In the genomic region with DNA sequence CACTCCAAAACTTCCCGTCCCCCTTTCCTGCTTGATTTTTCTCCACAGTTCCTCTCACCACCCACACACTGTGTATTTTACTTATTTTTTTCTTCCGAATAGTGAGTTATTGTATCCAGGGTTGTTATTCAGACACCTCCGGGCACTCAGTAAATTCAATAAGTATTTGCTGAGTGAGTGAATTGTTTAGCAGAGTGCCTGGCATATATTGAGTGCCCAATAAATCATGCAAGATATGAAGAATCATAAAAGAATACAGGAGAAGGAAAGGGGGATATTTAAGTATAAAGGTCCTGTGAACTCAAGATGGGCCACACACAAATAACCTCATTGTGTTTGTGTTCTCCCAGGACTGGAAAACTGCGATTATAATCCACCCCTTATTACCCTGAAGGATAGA, we compare ENCODE assay signal across 25 cellular contexts.
A peak's percentile ranks its signal among the peaks of the same experiment; 100 is the strongest.
DNase-seq lines count a peak whose midpoint lies in the region; ATAC-seq, FAIRE-seq and TF ChIP-seq lines count a peak whose summit lies in the region.
"Had no signal": no experiment of that assay in that cellular context is flagged by ENCODE, and none has a peak within 500 bp of the region (broad histone marks: within the 10 kb centered on the region; RNA-seq: fewer than 3 reads in every experiment).

No MANE protein-coding gene starts in this region.

- H3K4me1 ChIP-seq in BLaER1 treated with 17β-estradiol and CSF1 and Interleukin-3, amounts not matched to agents 10 nM and 100 nM: peaks cover 43 to 100% (median 74%) of the 10 kb centered on the region in 10 experiments
- H3K4me1 ChIP-seq in K562 (replicated peaks in 1 of 2; ENCODE audit: control insufficient read depth in 2 of 2, insufficient read depth in 2 of 2, low read length in 2 of 2): peaks cover 19 to 44% of the 10 kb centered on the region in 2 experiments
- H3K4me1 ChIP-seq: A549 had no signal

- CTCF ChIA-PET in K562 (lab: Yijun Ruan, JAX; ENCODE audit: low intra/inter-chr PET ratio): no interaction called here
- CTCF ChIA-PET in CD4-positive, alpha-beta T cell (lab: Charles Lee): no interaction called here

- peaks cover 8% of the 10 kb centered on the region for H3K9me1 ChIP-seq in K562 (ENCODE audit: control insufficient read depth, insufficient read depth, low read length)

- TF ChIP-seq RAD21 in K562 (CRISPR knock-in tag; conservative IDR thresholded peaks at IDR 0.05 in 1 of 2, IDR thresholded peaks at IDR 0.05 in 1 of 2): no peak

- ATAC-seq in K562: no peak
- no peak for ATAC-seq in CD4-positive, alpha-beta T cell (ENCODE audit: poor library complexity)
- ATAC-seq: A549; activated naive CD4-positive, alpha-beta T cell treated with anti-CD3 and anti-CD28 coated beads, Interleukin-2, amount 50 U/mL, for 72 hours; GM12878; HCT116 had no signal

- H3K27me3 Mint-ChIP-seq in activated CD4-positive, alpha-beta T cell treated with anti-CD3 and anti-CD28 coated beads, Interleukin-2, amount 10 ng/mL, durations not matched to agents 24 days and 14 days: no peaks in the 10 kb centered on the region
- H3K27me3 Mint-ChIP-seq in progenitor cell of endocrine pancreas: no peaks in the 10 kb centered on the region
- no peaks in the 10 kb centered on the region for H3K27me3 Mint-ChIP-seq in CD4-positive, alpha-beta T cell
- H3K27me3 Mint-ChIP-seq: dendritic cell treated with granulocyte-macrophage colony-stimulating factor and Interleukin-4, amounts not matched to agents 40 ng/mL and 50 ng/mL, for 4 days had no signal

- peaks cover 47% of the 10 kb centered on the region for H3K4me1 Mint-ChIP-seq in activated CD4-positive, alpha-beta T cell treated with anti-CD3 and anti-CD28 coated beads, Interleukin-2, amount 10 ng/mL, durations not matched to agents 24 days and 14 days
- peaks cover 53% of the 10 kb centered on the region for H3K4me1 Mint-ChIP-seq in progenitor cell of endocrine pancreas (ENCODE audit: low read depth)
- peaks cover 23% of the 10 kb centered on the region for H3K4me1 Mint-ChIP-seq in CD4-positive, alpha-beta T cell (ENCODE audit: low read depth)

- peaks cover 0 to 94% (median 30%) of the 10 kb centered on the region in 11 experiments; a peak in 15 of 22 replicates for H4K20me1 ChIP-seq in BLaER1 treated with 17β-estradiol and CSF1 and Interleukin-3, amounts not matched to agents 10 nM and 100 nM
- peaks cover 10% of the 10 kb centered on the region; the same call in 1 of the 2 replicates for H4K20me1 ChIP-seq in K562 (replicated peaks; ENCODE audit: control insufficient read depth, insufficient read depth, low read length)

- DNase-seq in activated CD4-positive, alpha-beta T cell treated with anti-CD3 and anti-CD28 coated beads, Interleukin-2, amount 10 ng/mL, durations not matched to agents 24 days and 14 days: no peak
- DNase-seq in activated CD4-positive, alpha-beta T cell treated with anti-CD3 and anti-CD28 coated beads for 4 hours: no peak
- DNase-seq in K562 (ENCODE audit: extremely low read depth in 1 of 4, low spot score in 3 of 4) (no peak), progenitor cell of endocrine pancreas (ENCODE audit: low spot score, unreplicated experiment) (no peak), cortex of kidney (lab: John Stamatoyannopoulos, UW) (no peak), NCI-H1417 treated with DMSO at 0.1 percent for 48 hours (lab: John Stamatoyannopoulos, UW) (no peak)
- no peak for DNase-seq in CD4-positive, alpha-beta T cell
- DNase-seq: COR-L47, esophagus squamous epithelium, hippocampal formation, NCI-H1436, NCI-H2081 treated with DMSO at 0.1 percent for 48 hours, NCI-H345, NCI-H82, transverse colon had no signal

- H3K9me3 ChIP-seq in BLaER1 treated with 17β-estradiol and CSF1 and Interleukin-3, amounts not matched to agents 10 nM and 100 nM (replicated peaks in 1 of 11): no peaks in the 10 kb centered on the region
- no peaks in the 10 kb centered on the region for H3K9me3 ChIP-seq in K562 (replicated peaks; ENCODE audit: control insufficient read depth, insufficient read depth, low read depth, low read length)
- no peaks in the 10 kb centered on the region for H3K9me3 ChIP-seq in CD4-positive, alpha-beta T cell (ENCODE audit: control insufficient read depth, low read length)
- H3K9me3 ChIP-seq: A549, esophagus squamous epithelium, neutrophil, SJSA1, transverse colon had no signal

- BruUV-seq in K562 (replicated peaks; lab: Mats Ljungman, UMichigan): no TSS peak

- no peak overlapping the region for H3K27ac ChIP-seq in BLaER1 treated with 17β-estradiol and CSF1 and Interleukin-3, amounts not matched to agents 10 nM and 100 nM
- H3K27ac ChIP-seq in K562 (ENCODE audit: extremely low read depth, low read depth, low read length): no peak overlapping the region
- H3K27ac ChIP-seq in CD4-positive, alpha-beta T cell (ENCODE audit: low read depth, low read length): no peak overlapping the region
- H3K27ac ChIP-seq: A549, esophagus squamous epithelium, KMS-11, neutrophil, SJSA1 had no signal

- POLR2A ChIA-PET in K562 (lab: Yijun Ruan, JAX): interaction anchor here (0.8 to 3.7 kb wide), 3 partner anchors 9 to 12 kb away, joined by 3 to 17 read pairs (median 5); no protein-coding TSS in a partner anchor
- POLR2A ChIA-PET in CD4-positive, alpha-beta T cell (lab: Charles Lee): no interaction called here

- H3K9ac ChIP-seq in BLaER1 treated with 17β-estradiol and CSF1 and Interleukin-3, amounts not matched to agents 10 nM and 100 nM: no peak overlapping the region
- H3K9ac ChIP-seq in K562 (ENCODE audit: insufficient read depth in 1 of 2, low read depth in 2 of 2, low read length in 2 of 2): no peak overlapping the region
- H3K9ac ChIP-seq: KMS-11 had no signal

- H3K36me3 ChIP-seq in BLaER1 treated with 17β-estradiol and CSF1 and Interleukin-3, amounts not matched to agents 10 nM and 100 nM: peaks cover 33 to 84% (median 43%) of the 10 kb centered on the region in 11 experiments
- peaks cover 61% of the 10 kb centered on the region for H3K36me3 ChIP-seq in K562 (ENCODE audit: control insufficient read depth, insufficient read depth, low read length)
- H3K36me3 ChIP-seq: transverse colon had no signal

- intact Hi-C loops in activated CD4-positive, alpha-beta T cell treated with anti-CD3 and anti-CD28 coated beads, Interleukin-2, amount 10 ng/mL, durations not matched to agents 24 days and 14 days (cut with micrococcal nuclease): no loop called here
- intact Hi-C loops in K562 (cut with micrococcal nuclease): no loop called here
- intact Hi-C loops in CD4-positive, alpha-beta T cell (cut with DNase I, micrococcal nuclease): no loop called here

- TF ChIP-seq EP300 in K562 (IDR thresholded peaks at IDR 0.05; ENCODE audit: low read length): no peak

- peaks cover 43% of the 10 kb centered on the region for H3K36me3 Mint-ChIP-seq in activated CD4-positive, alpha-beta T cell treated with anti-CD3 and anti-CD28 coated beads, Interleukin-2, amount 10 ng/mL, durations not matched to agents 24 days and 14 days (ENCODE audit: low read depth)
- H3K36me3 Mint-ChIP-seq in progenitor cell of endocrine pancreas (ENCODE audit: insufficient read depth): peaks cover 13% of the 10 kb centered on the region
- H3K36me3 Mint-ChIP-seq in CD4-positive, alpha-beta T cell (ENCODE audit: low read depth): peaks cover 51% of the 10 kb centered on the region

- peak overlapping the region in 6 of 11 experiments; percentile 10 to 93 (median 86); a peak in 9 of 22 replicates for H3K4me2 ChIP-seq in BLaER1 treated with 17β-estradiol and CSF1 and Interleukin-3, amounts not matched to agents 10 nM and 100 nM
- no peak overlapping the region for H3K4me2 ChIP-seq in K562 (ENCODE audit: insufficient read depth, low read length)
- H3K4me2 ChIP-seq: A549, KMS-11 had no signal

- H3K9me3 Mint-ChIP-seq in activated CD4-positive, alpha-beta T cell treated with anti-CD3 and anti-CD28 coated beads, Interleukin-2, amount 10 ng/mL, durations not matched to agents 24 days and 14 days: no peaks in the 10 kb centered on the region
- no peaks in the 10 kb centered on the region for H3K9me3 Mint-ChIP-seq in progenitor cell of endocrine pancreas (ENCODE audit: low read depth)
- no peaks in the 10 kb centered on the region for H3K9me3 Mint-ChIP-seq in CD4-positive, alpha-beta T cell
- H3K9me3 Mint-ChIP-seq: activated naive CD4-positive, alpha-beta T cell treated with anti-CD3 and anti-CD28 coated beads, Interleukin-2, amount 50 U/mL, for 72 hours; dendritic cell treated with granulocyte-macrophage colony-stimulating factor and Interleukin-4, amounts not matched to agents 40 ng/mL and 50 ng/mL, for 4 days had no signal

- no peak overlapping the region for H2AFZ ChIP-seq in K562 (ENCODE audit: low read depth, low read length)

- no peaks in the 10 kb centered on the region for H3K27me3 ChIP-seq in BLaER1 treated with 17β-estradiol and CSF1 and Interleukin-3, amounts not matched to agents 10 nM and 100 nM
- no peaks in the 10 kb centered on the region for H3K27me3 ChIP-seq in K562 (ENCODE audit: control insufficient read depth in 2 of 2, insufficient read depth in 2 of 2, low read length in 2 of 2)
- no peaks in the 10 kb centered on the region for H3K27me3 ChIP-seq in CD4-positive, alpha-beta T cell (ENCODE audit: control insufficient read depth, insufficient read depth, low read length)
- H3K27me3 ChIP-seq: esophagus squamous epithelium, neutrophil, SJSA1, transverse colon had no signal

- peaks cover 38% of the 10 kb centered on the region for H3K79me2 ChIP-seq in K562 (ENCODE audit: control insufficient read depth, insufficient read depth, low read length)

- FAIRE-seq in K562 (lab: Jason Lieb, UNC): no peak
- FAIRE-seq: A549, GM12878 had no signal

- WGBS in K562 (ENCODE audit: insufficient coverage, low coverage, missing lambda C conversion rate): 88% methylated on average over 4 of the region's 4 CpGs

- no peak overlapping the region for H3K4me3 Mint-ChIP-seq in activated CD4-positive, alpha-beta T cell treated with anti-CD3 and anti-CD28 coated beads, Interleukin-2, amount 10 ng/mL, durations not matched to agents 24 days and 14 days
- H3K4me3 Mint-ChIP-seq in progenitor cell of endocrine pancreas (ENCODE audit: low read depth): no peak overlapping the region
- H3K4me3 Mint-ChIP-seq in CD4-positive, alpha-beta T cell: no peak overlapping the region
- H3K4me3 Mint-ChIP-seq: dendritic cell treated with granulocyte-macrophage colony-stimulating factor and Interleukin-4, amounts not matched to agents 40 ng/mL and 50 ng/mL, for 4 days had no signal

- in situ Hi-C loops in K562 (cut with MboI): no loop called here

- TF ChIP-seq CTCF in K562 (IDR thresholded peaks at IDR 0.05 in 2 of 3, conservative IDR thresholded peaks at IDR 0.05 in 1 of 3; ENCODE audit: insufficient read depth in 2 of 3, low read depth in 1 of 3, low read length in 3 of 3): no peak
- no peak for TF ChIP-seq CTCF in progenitor cell of endocrine pancreas (IDR thresholded peaks at IDR 0.05; ENCODE audit: unreplicated experiment)
- no peak for TF ChIP-seq CTCF in CD4-positive, alpha-beta T cell (IDR thresholded peaks at IDR 0.05)

- peak overlapping the region; percentile 3 for H3K27ac Mint-ChIP-seq in activated CD4-positive, alpha-beta T cell treated with anti-CD3 and anti-CD28 coated beads, Interleukin-2, amount 10 ng/mL, durations not matched to agents 24 days and 14 days
- H3K27ac Mint-ChIP-seq in progenitor cell of endocrine pancreas: peak overlapping the region; percentile 14
- no peak overlapping the region for H3K27ac Mint-ChIP-seq in CD4-positive, alpha-beta T cell
- H3K27ac Mint-ChIP-seq: dendritic cell treated with granulocyte-macrophage colony-stimulating factor and Interleukin-4, amounts not matched to agents 40 ng/mL and 50 ng/mL, for 4 days had no signal

- TF ChIP-seq POLR2A in K562 (conservative IDR thresholded peaks at IDR 0.05): no peak

- no peak overlapping the region for H3K4me3 ChIP-seq in BLaER1 treated with 17β-estradiol and CSF1 and Interleukin-3, amounts not matched to agents 10 nM and 100 nM
- H3K4me3 ChIP-seq in K562: no peak overlapping the region
- H3K4me3 ChIP-seq: A549, esophagus squamous epithelium, GM12878, SJSA1, skin epidermis, transverse colon had no signal
